Comparison of ENCODE assay signal across 14 cellular contexts in genomic region chr1:8155528-8156186, GRCh38.
A peak's percentile ranks its signal among the peaks of the same experiment; 100 is the strongest.
DNase-seq lines count a peak whose midpoint lies in the region; ATAC-seq lines count a peak whose summit lies in the region.
"Had no signal": no experiment of that assay in that cellular context is flagged by ENCODE, and none has a peak within 500 bp of the region (broad histone marks: within the 10 kb centered on the region; RNA-seq: fewer than 3 reads in every experiment).

No MANE protein-coding gene starts in this region.

- WGBS in mesodermal cell (ENCODE audit: insufficient coverage in 2 of 2), 2 experiments = 70 to 73% methylated on average over 8 to 11 of the region's 14 CpGs

- peaks cover 6% of the 10 kb centered on the region for H3K9me3 ChIP-seq in mesodermal cell (ENCODE audit: control insufficient read depth, low read length)
- H3K9me3 ChIP-seq: psoas muscle, tibial artery had no signal

- peaks cover 10% of the 10 kb centered on the region for H3K4me1 ChIP-seq in mesodermal cell (ENCODE audit: control insufficient read depth, insufficient read depth, low read length, poor library complexity, severe bottlenecking)
- H3K4me1 ChIP-seq: psoas muscle, tibial artery had no signal

- H3K27ac ChIP-seq in mesodermal cell (ENCODE audit: low read depth, low read length, severe bottlenecking) = peak overlapping the region; percentile 61
- H3K27ac ChIP-seq: psoas muscle, tibial artery had no signal

- no peak overlapping the region for H3K4me3 ChIP-seq in mesodermal cell (ENCODE audit: extremely low read depth, insufficient read depth, low read length, poor library complexity, severe bottlenecking)
- H3K4me3 ChIP-seq: psoas muscle, tibial artery had no signal

- no peaks in the 10 kb centered on the region for H3K36me3 ChIP-seq in mesodermal cell (ENCODE audit: control insufficient read depth, insufficient read depth, low read length)
- H3K36me3 ChIP-seq: tibial artery had no signal

- DNase-seq in Daoy (ENCODE audit: low read depth) (peak; percentile 58), NCI-H510A (lab: John Stamatoyannopoulos, UW) (peak; percentile 68), ecto neural progenitor cell (ENCODE audit: low spot score) (peak; percentile 64), nucleus accumbens (lab: John Stamatoyannopoulos, UW) (no peak), MV-4-11 (lab: John Stamatoyannopoulos, UW) (no peak), HUDEP-2 (lab: John Stamatoyannopoulos, UW; ENCODE audit: unreplicated experiment in 76 of 76) (no peak)
- DNase-seq: activated CD8-positive, alpha-beta T cell treated with anti-CD3 and anti-CD28 coated beads, Interleukin-2, amount 10 ng/mL, durations not matched to agents 7 days and 5 days; activated naive CD8-positive, alpha-beta T cell treated with anti-CD3 and anti-CD28 coated beads, Interleukin-2, amount 10 ng/mL, durations not matched to agents 7 days and 5 days; kidney; psoas muscle; tibial artery had no signal

- no peak for ATAC-seq in HG03354 (IDR thresholded peaks at IDR 0.05; ENCODE audit: poor library complexity, severe bottlenecking, unreplicated experiment)
- ATAC-seq: activated CD8-positive, alpha-beta T cell treated with anti-CD3 and anti-CD28 coated beads, Interleukin-2, amount 10 ng/mL, durations not matched to agents 7 days and 5 days; psoas muscle; SK-N-SH treated with all-trans-retinoic acid at 6 μM for 48 hours had no signal

Comparison
In these comparisons a context has a peak if more than half of its experiments do, and no peak if none do; other contexts are left out.
1. DNase-seq: peak in Daoy (single experiment), NCI-H510A (single experiment) and ecto neural progenitor cell (single experiment); none in nucleus accumbens (0 of 56), MV-4-11 (single experiment) and HUDEP-2 (0 of 76).